In the genomic region with DNA sequence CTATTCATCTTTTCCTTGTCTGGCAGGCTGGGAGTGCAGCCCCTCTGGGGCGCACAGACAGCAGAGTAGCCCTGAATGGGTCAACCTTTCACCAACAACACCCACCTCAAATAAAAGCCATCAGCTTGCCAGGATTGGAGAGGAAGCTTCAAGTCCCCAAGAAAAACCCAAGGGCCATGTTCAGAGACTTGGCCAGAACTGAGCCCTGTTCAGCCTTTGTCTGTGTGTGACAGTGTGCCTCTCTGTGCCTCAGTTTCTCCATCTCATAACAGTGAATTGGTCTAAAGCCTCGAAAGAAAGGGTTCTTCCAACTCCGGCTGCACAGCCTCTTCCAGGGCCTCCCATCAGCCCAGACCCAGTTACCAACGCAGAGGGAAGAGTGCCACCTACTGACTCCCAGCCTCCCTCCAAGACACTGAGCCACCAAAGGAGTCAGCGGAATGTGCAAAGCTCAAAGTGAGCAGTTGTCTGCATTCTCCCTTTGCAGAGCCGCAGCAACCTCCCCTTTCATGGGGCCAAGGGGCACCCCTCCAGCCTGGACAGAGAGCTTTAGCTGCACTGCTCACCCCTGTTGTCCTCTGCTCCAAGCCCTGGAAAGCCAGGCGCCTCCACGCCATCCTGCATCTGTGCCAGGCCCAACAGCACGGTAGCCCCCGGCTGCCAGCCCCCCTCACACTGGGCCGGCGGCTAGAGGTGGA, we compare ENCODE assay signal across 7 cellular contexts.
A peak's percentile ranks its signal among the peaks of the same experiment; 100 is the strongest.
DNase-seq lines count a peak whose midpoint lies in the region; ATAC-seq and TF ChIP-seq lines count a peak whose summit lies in the region.

No MANE protein-coding gene starts in this region.

- no peaks in the 10 kb centered on the region for H3K9me3 ChIP-seq in MM.1S (replicated peaks; ENCODE audit: insufficient read depth, low read length)

- no peak overlapping the region for H3K27ac Mint-ChIP-seq in WTC11

- no peak overlapping the region for H2AFZ ChIP-seq in MM.1S (ENCODE audit: low read length)

- DNase-seq in GM10248 (ENCODE audit: extremely low spot score): peak; percentile 57
- no peak for DNase-seq in MM.1S
- peak; percentile 73 for DNase-seq in WTC11 (ENCODE audit: low spot score)
- DNase-seq in left cardiac atrium: peak; percentile 72
- no peak for DNase-seq in retinal pigment epithelial cell (ENCODE audit: low read depth)

- intact Hi-C loops in left cardiac atrium (cut with DNase I): loop anchor here in 1 of 2 donors (5.0 kb wide), 1 partner anchor 204 kb away; no protein-coding TSS in a partner anchor

- H3K4me3 ChIP-seq in MM.1S (ENCODE audit: low read length) (no peak overlapping the region), retinal pigment epithelial cell (ENCODE audit: low read length) (no peak overlapping the region)

- no peak overlapping the region for H3K4me2 ChIP-seq in MM.1S (ENCODE audit: low read depth, low read length)

- no peaks in the 10 kb centered on the region for H3K79me2 ChIP-seq in MM.1S (ENCODE audit: low read length)

- no peak overlapping the region for H3K4me3 Mint-ChIP-seq in WTC11

- peak; percentile 96 for ATAC-seq in WTC11
- peak; percentile 90 to 93 for ATAC-seq in left cardiac atrium
- no peak for ATAC-seq in HG03045 (IDR thresholded peaks at IDR 0.05; ENCODE audit: unreplicated experiment)
- no peak for ATAC-seq in HG02884 (IDR thresholded peaks at IDR 0.05; ENCODE audit: unreplicated experiment)

- no peaks in the 10 kb centered on the region for H3K36me3 Mint-ChIP-seq in WTC11

- H3K27ac ChIP-seq in MM.1S (ENCODE audit: low read length): no peak overlapping the region

- H3K36me3 ChIP-seq in MM.1S (replicated peaks; ENCODE audit: insufficient read depth, low read length): no peaks in the 10 kb centered on the region

- H3K27me3 ChIP-seq in MM.1S (replicated peaks; ENCODE audit: insufficient read depth, low read length): no peaks in the 10 kb centered on the region

- peak; percentile 47 for TF ChIP-seq CTCF in GM10248 (IDR thresholded peaks at IDR 0.05; ENCODE audit: control extremely low read depth, extremely low read depth, low read depth, missing control alignments)
- TF ChIP-seq CTCF in MM.1S (IDR thresholded peaks at IDR 0.05; ENCODE audit: low read length): peak; percentile 32
- TF ChIP-seq CTCF in WTC11 (IDR thresholded peaks at IDR 0.05): no peak
- peak; percentile 86 for TF ChIP-seq CTCF in retinal pigment epithelial cell (conservative IDR thresholded peaks at IDR 0.05; ENCODE audit: low read depth, low read length)

- H3F3A ChIP-seq in MM.1S (ENCODE audit: insufficient read depth, low read length): no peaks in the 10 kb centered on the region

- H3K27me3 Mint-ChIP-seq in WTC11 (ENCODE audit: low read depth): peaks cover 6% of the 10 kb centered on the region

- CTCF ChIA-PET in GM10248 (lab: Yijun Ruan, JAX): interaction anchor here (0.6 to 2.1 kb wide), 8 partner anchors 11 to 1063 kb away, joined by 3 to 9 read pairs (median 3); no protein-coding TSS in a partner anchor
- CTCF ChIA-PET in WTC11 (lab: Charles Lee): interaction anchor here (0.5 to 2.6 kb wide), 45 partner anchors 12 to 1827 kb away, joined by 3 to 55 read pairs (median 4); partner anchors contain the start of gene MAFB

- H4K20me1 ChIP-seq in MM.1S (ENCODE audit: insufficient read depth, low read length): no peaks in the 10 kb centered on the region

- H3K9me3 Mint-ChIP-seq in WTC11: 0 out of 2 replicates have a peak, but pooled peaks cover 2% of the 10 kb centered on the region

- no peaks in the 10 kb centered on the region for H3K9me2 ChIP-seq in MM.1S (replicated peaks; ENCODE audit: insufficient read depth, low read length)

- peaks cover 26% of the 10 kb centered on the region for H3K4me1 Mint-ChIP-seq in WTC11

- no peaks in the 10 kb centered on the region for H3K4me1 ChIP-seq in MM.1S (ENCODE audit: low read length)

- no peak overlapping the region for H3K9ac ChIP-seq in MM.1S (ENCODE audit: low read length)

- POLR2A ChIA-PET in GM10248 (lab: Yijun Ruan, JAX): no interaction called here
- POLR2A ChIA-PET in WTC11 (lab: Charles Lee): interaction anchor here (1.5 kb wide), 1 partner anchor 17 kb away, joined by 3 read pairs; no protein-coding TSS in a partner anchor

TF ChIP-seq in WTC11, 78 proteins besides CTCF, POLR2A, EP300 and RAD21:
- no peak for TF ChIP-seq ZBTB21 (CRISPR knock-in tag; IDR thresholded peaks at IDR 0.05; ENCODE audit: borderline replicate concordance)
- TF ChIP-seq, protein P1, sequence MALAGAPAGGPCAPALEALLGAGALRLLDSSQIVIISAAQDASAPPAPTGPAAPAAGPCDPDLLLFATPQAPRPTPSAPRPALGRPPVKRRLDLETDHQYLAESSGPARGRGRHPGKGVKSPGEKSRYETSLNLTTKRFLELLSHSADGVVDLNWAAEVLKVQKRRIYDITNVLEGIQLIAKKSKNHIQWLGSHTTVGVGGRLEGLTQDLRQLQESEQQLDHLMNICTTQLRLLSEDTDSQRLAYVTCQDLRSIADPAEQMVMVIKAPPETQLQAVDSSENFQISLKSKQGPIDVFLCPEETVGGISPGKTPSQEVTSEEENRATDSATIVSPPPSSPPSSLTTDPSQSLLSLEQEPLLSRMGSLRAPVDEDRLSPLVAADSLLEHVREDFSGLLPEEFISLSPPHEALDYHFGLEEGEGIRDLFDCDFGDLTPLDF (CRISPR knock-in tag; IDR thresholded peaks at IDR 0.05): no peak
- TF ChIP-seq ZNF416 (CRISPR knock-in tag; IDR thresholded peaks at IDR 0.05): no peak
- no peak for TF ChIP-seq ZNF671 (CRISPR knock-in tag; IDR thresholded peaks at IDR 0.05)
- TF ChIP-seq PRDM15 (CRISPR knock-in tag; IDR thresholded peaks at IDR 0.05): peak; percentile 50
- 0 out of 2 replicates have a peak, but pooled peaks have one; percentile 19 for TF ChIP-seq TEAD1 (CRISPR knock-in tag; IDR thresholded peaks at IDR 0.05)

Comparison
In these comparisons a context has a peak if more than half of its experiments do, and no peak if none do; other contexts are left out.
1. DNase-seq: peak in GM10248 (single experiment), WTC11 (single experiment) and left cardiac atrium (single experiment); none in MM.1S (single experiment) and retinal pigment epithelial cell (single experiment).
2. ATAC-seq: peak in WTC11 (single experiment) and left cardiac atrium (2 of 2); none in HG03045 (single experiment) and HG02884 (single experiment).